Comparison of ENCODE assay signal across 12 cellular contexts in the genomic region with DNA sequence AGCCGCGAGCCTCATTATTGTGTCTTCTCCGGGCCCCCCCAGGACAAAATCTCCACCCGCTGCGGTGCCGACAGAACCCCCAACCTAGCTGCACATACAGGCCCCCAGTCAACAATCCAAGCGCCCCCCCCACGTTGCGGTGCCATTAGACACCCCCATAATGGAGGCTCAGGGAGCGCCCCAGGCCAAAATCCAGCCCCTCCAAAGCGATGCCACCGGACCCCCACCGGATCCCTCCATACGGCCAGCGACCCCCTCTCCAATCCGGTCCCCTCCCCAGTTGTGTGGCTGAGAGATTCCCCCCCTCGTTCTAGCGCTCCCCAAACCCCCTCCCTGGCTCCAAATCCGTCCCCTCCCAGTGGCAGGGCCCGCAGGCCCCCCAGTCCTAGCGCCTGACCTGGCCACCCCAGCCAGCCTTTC. TPM values are rescaled to one million over a fixed set of nuclear protein-coding genes. Genes with fewer than 3 reads are reported as not detected.
DNase-seq lines count a peak whose midpoint lies in the region; ATAC-seq and TF ChIP-seq lines count a peak whose summit lies in the region.
"Had no signal": no experiment of that assay in that cellular context is flagged by ENCODE, and none has a peak within 500 bp of the region (broad histone marks: within the 10 kb centered on the region; RNA-seq: fewer than 3 reads in every experiment).

No MANE protein-coding gene starts in this region.

- TF ChIP-seq RAD21 in SK-N-SH (IDR thresholded peaks at IDR 0.05; ENCODE audit: low read length), result no peak

- peaks cover 50 to 61% (median 60%) of the 10 kb centered on the region in 5 donors for H3K27me3 Mint-ChIP-seq in naive thymus-derived CD4-positive, alpha-beta T cell
- peaks cover 50% of the 10 kb centered on the region for H3K27me3 Mint-ChIP-seq in type B pancreatic cell
- peaks cover 55% of the 10 kb centered on the region for H3K27me3 Mint-ChIP-seq in activated CD8-positive, alpha-beta T cell treated with anti-CD3 and anti-CD28 coated beads for 36 hours

- POLR2A ChIA-PET in SK-N-SH (lab: Yijun Ruan, JAX), result no interaction called here
- POLR2A ChIA-PET in naive thymus-derived CD4-positive, alpha-beta T cell (lab: Charles Lee), result no interaction called here
- POLR2A ChIA-PET in activated CD8-positive, alpha-beta T cell treated with anti-CD3 and anti-CD28 coated beads for 36 hours (lab: Charles Lee), result no interaction called here

- peaks cover 24% of the 10 kb centered on the region for H3F3A ChIP-seq in SK-N-SH (replicated peaks; ENCODE audit: insufficient read depth)

- no peak overlapping the region for H3K27ac Mint-ChIP-seq in naive thymus-derived CD4-positive, alpha-beta T cell
- no peak overlapping the region for H3K27ac Mint-ChIP-seq in type B pancreatic cell
- no peak overlapping the region for H3K27ac Mint-ChIP-seq in activated CD8-positive, alpha-beta T cell treated with anti-CD3 and anti-CD28 coated beads for 36 hours
- H3K27ac Mint-ChIP-seq: activated naive CD8-positive, alpha-beta T cell had no signal

- TF ChIP-seq EP300 in SK-N-SH (IDR thresholded peaks at IDR 0.05; ENCODE audit: borderline replicate concordance in 1 of 2, low read depth in 1 of 2, low read length in 1 of 2), result no peak

- 5% methylated on average over 12 of the region's 21 CpGs for WGBS in SK-N-SH (ENCODE audit: low lambda C conversion rate)

- DNase-seq in SK-N-SH, result no peak
- no peak for DNase-seq in dorsolateral prefrontal cortex
- no peak for DNase-seq in naive thymus-derived CD4-positive, alpha-beta T cell
- no peak for DNase-seq in type B pancreatic cell (ENCODE audit: extremely low spot score, unreplicated experiment)
- DNase-seq in activated CD8-positive, alpha-beta T cell treated with anti-CD3 and anti-CD28 coated beads for 36 hours, result no peak
- DNase-seq in SW 1271 (lab: John Stamatoyannopoulos, UW), result no peak
- no peak for DNase-seq in kidney glomerular epithelial cell (lab: John Stamatoyannopoulos, UW)
- DNase-seq: small intestine had no signal

- H3K4me2 ChIP-seq in SK-N-SH, result peak overlapping the region; percentile 28; the same call in 1 of the 2 replicates

- peaks cover 0 to 8% of the 10 kb centered on the region in 2 experiments; a peak in 1 of 4 replicates for H3K4me1 ChIP-seq in SK-N-SH (ENCODE audit: control insufficient read depth in 1 of 2, insufficient read depth in 2 of 2, low read depth in 1 of 2, low read length in 1 of 2)
- H3K4me1 ChIP-seq in naive thymus-derived CD4-positive, alpha-beta T cell (ENCODE audit: control insufficient read depth in 2 of 2, insufficient read depth in 2 of 2, low read length in 2 of 2), result no peaks in the 10 kb centered on the region

- H3K9me2 ChIP-seq in SK-N-SH, result no peaks in the 10 kb centered on the region

- H2AFZ ChIP-seq in SK-N-SH (ENCODE audit: low read depth), result no peak overlapping the region

- intact Hi-C loops in dorsolateral prefrontal cortex (cut with DNase I), result no loop called here
- intact Hi-C loops in naive thymus-derived CD4-positive, alpha-beta T cell (cut with micrococcal nuclease), result no loop called here
- intact Hi-C loops in activated CD8-positive, alpha-beta T cell treated with anti-CD3 and anti-CD28 coated beads for 36 hours (cut with micrococcal nuclease), result no loop called here

- ATAC-seq in SK-N-SH treated with all-trans-retinoic acid at 6 μM for 48 hours, result no peak
- ATAC-seq in naive thymus-derived CD4-positive, alpha-beta T cell, result no peak
- no peak for ATAC-seq in activated CD8-positive, alpha-beta T cell treated with anti-CD3 and anti-CD28 coated beads for 36 hours

- H3K4me1 Mint-ChIP-seq in naive thymus-derived CD4-positive, alpha-beta T cell, result peaks cover 5 to 18% (median 9%) of the 10 kb centered on the region in 7 donors
- peaks cover 24% of the 10 kb centered on the region for H3K4me1 Mint-ChIP-seq in type B pancreatic cell (ENCODE audit: unreplicated experiment)
- peaks cover 9% of the 10 kb centered on the region for H3K4me1 Mint-ChIP-seq in activated CD8-positive, alpha-beta T cell treated with anti-CD3 and anti-CD28 coated beads for 36 hours (ENCODE audit: low read depth)

- no peaks in the 10 kb centered on the region for H3K79me2 ChIP-seq in SK-N-SH (ENCODE audit: insufficient read depth)

- H4K20me1 ChIP-seq in SK-N-SH (ENCODE audit: insufficient read depth), result no peaks in the 10 kb centered on the region

- TF ChIP-seq CTCF in SK-N-SH (IDR thresholded peaks at IDR 0.05) (no peak), dorsolateral prefrontal cortex (IDR thresholded peaks at IDR 0.05 in 54 of 56, conservative IDR thresholded peaks at IDR 0.05 in 2 of 56; ENCODE audit: low read depth in 1 of 56, partially characterized antibody in 56 of 56) (no peak), type B pancreatic cell (conservative IDR thresholded peaks at IDR 0.05) (no peak)
- no peak for TF ChIP-seq CTCF in activated CD8-positive, alpha-beta T cell treated with anti-CD3 and anti-CD28 coated beads for 36 hours (IDR thresholded peaks at IDR 0.05)

- H3K9me3 ChIP-seq in SK-N-SH, result no peaks in the 10 kb centered on the region
- H3K9me3 ChIP-seq in naive thymus-derived CD4-positive, alpha-beta T cell (ENCODE audit: control insufficient read depth in 2 of 3, low read length in 3 of 3), result no peaks in the 10 kb centered on the region

- H3K4me3 Mint-ChIP-seq in naive thymus-derived CD4-positive, alpha-beta T cell, result peak overlapping the region in 7 of 10 donors; percentile 13 to 79 (median 49)
- peak overlapping the region; percentile 73 for H3K4me3 Mint-ChIP-seq in type B pancreatic cell
- no peak overlapping the region for H3K4me3 Mint-ChIP-seq in activated CD8-positive, alpha-beta T cell treated with anti-CD3 and anti-CD28 coated beads for 36 hours

- no peak overlapping the region for H3K9ac ChIP-seq in SK-N-SH

- H3K27ac ChIP-seq in SK-N-SH (ENCODE audit: low read depth in 2 of 2, low read length in 1 of 2) (no peak overlapping the region), dorsolateral prefrontal cortex (peak overlapping the region in 13 of 59 donors; percentile 2 to 72 (median 55))
- H3K27ac ChIP-seq in naive thymus-derived CD4-positive, alpha-beta T cell (ENCODE audit: low read depth, low read length), result no peak overlapping the region
- H3K27ac ChIP-seq: 22Rv1 had no signal

- H3K9me3 Mint-ChIP-seq in naive thymus-derived CD4-positive, alpha-beta T cell, result peaks cover 0 to 4% (median 0%) of the 10 kb centered on the region in 11 donors
- H3K9me3 Mint-ChIP-seq in type B pancreatic cell, result no peaks in the 10 kb centered on the region
- H3K9me3 Mint-ChIP-seq in activated CD8-positive, alpha-beta T cell treated with anti-CD3 and anti-CD28 coated beads for 36 hours, result no peaks in the 10 kb centered on the region

- CTCF ChIA-PET in SK-N-SH (lab: Yijun Ruan, JAX), result interaction anchor here (1.1 to 6.0 kb wide), 9 partner anchors 8 to 57 kb away, joined by 3 to 58 read pairs (median 6); a partner anchor contains a TSS
- CTCF ChIA-PET in naive thymus-derived CD4-positive, alpha-beta T cell (lab: Charles Lee), result no interaction called here
- CTCF ChIA-PET in activated CD8-positive, alpha-beta T cell treated with anti-CD3 and anti-CD28 coated beads for 36 hours (lab: Charles Lee), result interaction anchor here (0.6 to 1.9 kb wide), 3 partner anchors 9 to 60 kb away, joined by 3 to 4 read pairs (median 4); no protein-coding TSS in a partner anchor

- H3K27me3 ChIP-seq in SK-N-SH (ENCODE audit: insufficient read depth) (peaks cover 22% of the 10 kb centered on the region; the same call in 1 of the 2 replicates), dorsolateral prefrontal cortex (peaks cover 0 to 24% (median 4%) of the 10 kb centered on the region in 45 donors)
- H3K27me3 ChIP-seq in naive thymus-derived CD4-positive, alpha-beta T cell (ENCODE audit: control insufficient read depth in 2 of 2, insufficient read depth in 2 of 2, low read length in 2 of 2), result peaks cover 5 to 13% of the 10 kb centered on the region in 2 donors

- H3K36me3 Mint-ChIP-seq in naive thymus-derived CD4-positive, alpha-beta T cell, result peaks cover 0 to 6% (median 0%) of the 10 kb centered on the region in 5 donors
- no peaks in the 10 kb centered on the region for H3K36me3 Mint-ChIP-seq in type B pancreatic cell
- H3K36me3 Mint-ChIP-seq in activated CD8-positive, alpha-beta T cell treated with anti-CD3 and anti-CD28 coated beads for 36 hours (ENCODE audit: low read depth), result no peaks in the 10 kb centered on the region
- H3K36me3 Mint-ChIP-seq: activated naive CD8-positive, alpha-beta T cell had no signal

- H3K4me3 ChIP-seq in SK-N-SH (ENCODE audit: low read depth in 2 of 2, low read length in 1 of 2) (peak overlapping the region in 1 of 2 experiments; percentile 26; a peak in 2 of 4 replicates), dorsolateral prefrontal cortex (peak overlapping the region in 55 of 59 donors; percentile 14 to 74 (median 60))
- H3K4me3 ChIP-seq in naive thymus-derived CD4-positive, alpha-beta T cell (ENCODE audit: low read length), result no peak overlapping the region

- H3K36me3 ChIP-seq in SK-N-SH (replicated peaks in 1 of 2; ENCODE audit: control insufficient read depth in 1 of 2, insufficient read depth in 2 of 2, low read length in 1 of 2), result no peaks in the 10 kb centered on the region
- no peaks in the 10 kb centered on the region for H3K36me3 ChIP-seq in naive thymus-derived CD4-positive, alpha-beta T cell (ENCODE audit: control insufficient read depth in 2 of 3, insufficient read depth in 3 of 3, low read length in 3 of 3)

RNA-seq across cellular contexts. Expression of a gene that starts 21.5 kb away (rescaled TPM):
- 2.0 and 3.7 TPM in 2 replicates for polyA plus RNA-seq in SK-N-SH (2012; rRNA removed)
- polyA plus RNA-seq in SK-N-SH (2012; cell fraction: cytosol; rRNA removed), result 1.2 and 1.9 TPM in 2 replicates
- polyA plus RNA-seq in SK-N-SH (2012; cell fraction: nucleus; rRNA removed), result 1.6 and 1.9 TPM in 2 replicates
- total RNA-seq in dorsolateral prefrontal cortex (100 to 1,000 TPM in 56 of 120 experiments, 10 to 100 TPM in 64; 32.4 to 162 (median 98.7) TPM), type B pancreatic cell (ENCODE audit: low replicate concordance) (1.7 and 9.5 TPM in 2 replicates)
- 1 to 10 TPM in 3 of 5 experiments, under 1 TPM in 2; 0.22 to 2.4 (median 2.1) TPM for total RNA-seq in naive thymus-derived CD4-positive, alpha-beta T cell
- polyA plus RNA-seq in naive thymus-derived CD4-positive, alpha-beta T cell, result not detected
- not detected for total RNA-seq in activated CD8-positive, alpha-beta T cell treated with anti-CD3 and anti-CD28 coated beads for 36 hours

RNA-seq across cellular contexts. Expression of a gene that starts 41.1 kb away (rescaled TPM):
- polyA plus RNA-seq in SK-N-SH (2012; rRNA removed), result 0.12 and 0.23 TPM in 2 replicates
- polyA plus RNA-seq in SK-N-SH (2012; cell fraction: cytosol; rRNA removed), result 0.10 and 0.14 TPM in 2 replicates
- polyA plus RNA-seq in SK-N-SH (2012; cell fraction: nucleus; rRNA removed), result 0.02 and 0.05 TPM in 2 replicates
- total RNA-seq in dorsolateral prefrontal cortex (1 to 10 TPM in 34 of 120 experiments, under 1 TPM in 72, not detected in 14; 0.13 to 3.5 (median 0.68) TPM), type B pancreatic cell (ENCODE audit: low replicate concordance) (0.21 and 1.2 TPM in 2 replicates)
- 1 to 10 TPM in 1 of 5 experiments, under 1 TPM in 2, not detected in 2; 0.34 to 1.6 (median 0.66) TPM for total RNA-seq in naive thymus-derived CD4-positive, alpha-beta T cell
- polyA plus RNA-seq in naive thymus-derived CD4-positive, alpha-beta T cell, result under 1 TPM in 1 of 2 donors, not detected in 1; 0.06 TPM
- total RNA-seq in activated CD8-positive, alpha-beta T cell treated with anti-CD3 and anti-CD28 coated beads for 36 hours, result under 1 TPM in 1 of 2 experiments, not detected in 1; 0.09 TPM

RNA-seq across cellular contexts. Expression of a gene that starts 45.9 kb away (rescaled TPM):
- polyA plus RNA-seq in SK-N-SH (2012; rRNA removed), result 0.59 and 0.68 TPM in 2 replicates
- polyA plus RNA-seq in SK-N-SH (2012; cell fraction: cytosol; rRNA removed), result 0.19 and 0.25 TPM in 2 replicates
- polyA plus RNA-seq in SK-N-SH (2012; cell fraction: nucleus; rRNA removed), result 3.6 and 5.9 TPM in 2 replicates
- 10 to 100 TPM in 93 of 120 experiments, 1 to 10 TPM in 27; 5.4 to 56.3 (median 15.4) TPM for total RNA-seq in dorsolateral prefrontal cortex
- total RNA-seq in naive thymus-derived CD4-positive, alpha-beta T cell, result 1 to 10 TPM in 3 of 5 experiments, under 1 TPM in 1, not detected in 1; 0.24 to 1.9 (median 1.8) TPM
- under 1 TPM; 0.34 to 0.55 TPM for polyA plus RNA-seq in naive thymus-derived CD4-positive, alpha-beta T cell
- total RNA-seq in type B pancreatic cell (ENCODE audit: low replicate concordance), result 1.2 and 4.3 TPM in 2 replicates
- under 1 TPM in 1 of 2 experiments, not detected in 1; 0.27 TPM for total RNA-seq in activated CD8-positive, alpha-beta T cell treated with anti-CD3 and anti-CD28 coated beads for 36 hours
- total RNA-seq: SK-MEL-5 had no signal

RNA-seq across cellular contexts. Expression of a gene that starts 58.3 kb away (rescaled TPM):
- 5.7 and 6.4 TPM in 2 replicates for polyA plus RNA-seq in SK-N-SH (2012; rRNA removed)
- polyA plus RNA-seq in SK-N-SH (2012; cell fraction: cytosol; rRNA removed), result 4.6 and 6.5 TPM in 2 replicates
- polyA plus RNA-seq in SK-N-SH (2012; cell fraction: nucleus; rRNA removed), result 3.5 and 4.0 TPM in 2 replicates
- total RNA-seq in dorsolateral prefrontal cortex (10 to 100 TPM in 117 of 120 experiments, 1 to 10 TPM in 3; 6.5 to 31.1 (median 19.5) TPM), type B pancreatic cell (ENCODE audit: low replicate concordance) (4.3 and 8.9 TPM in 2 replicates)
- total RNA-seq in naive thymus-derived CD4-positive, alpha-beta T cell, result 10 to 100 TPM; 11.2 to 22.4 (median 20.6) TPM
- 10 to 100 TPM in 1 of 2 donors, 1 to 10 TPM in 1; 8.0 to 20.5 TPM for polyA plus RNA-seq in naive thymus-derived CD4-positive, alpha-beta T cell
- total RNA-seq in activated CD8-positive, alpha-beta T cell treated with anti-CD3 and anti-CD28 coated beads for 36 hours, result 10 to 100 TPM; 13.5 to 13.7 TPM
